In genomic region chr17:50372708-50373556, GRCh38 we compare ENCODE assay signal across 1 cellular context.
TF ChIP-seq lines count a peak whose summit lies in the region.

Gene EME1 (plus strand): TSS chr17:50373229. CDS start chr17:50375209, 1,980 bp downstream.
Gene MRPL27 (minus strand): TSS chr17:50373184. CDS start chr17:50373170, 14 bp downstream.

TF ChIP-seq in HEK293, 187 proteins besides CTCF, POLR2A, EP300 and RAD21 (continued from another document):
- TF ChIP-seq ZNF146 (tag by site-specific recombination; IDR thresholded peaks at IDR 0.05) (no peak), ZNF768 (tag by site-specific recombination; IDR thresholded peaks at IDR 0.05) (no peak), ZNF398 (tag by site-specific recombination; IDR thresholded peaks at IDR 0.05) (no peak), ZNF660 (tag by site-specific recombination; IDR thresholded peaks at IDR 0.05) (peak; percentile 73; the same call in 1 of the 2 replicates), KLF16 (tag by site-specific recombination; IDR thresholded peaks at IDR 0.05) (peak; percentile 85), ZNF600 (tag by site-specific recombination; IDR thresholded peaks at IDR 0.05) (peak; percentile 92), ZNF423 (tag by site-specific recombination; IDR thresholded peaks at IDR 0.05) (no peak), HOXC10 (CRISPR knock-in tag; IDR thresholded peaks at IDR 0.05) (no peak), SCRT2 (tag by site-specific recombination; IDR thresholded peaks at IDR 0.05) (no peak), ZBTB44 (tag by site-specific recombination; IDR thresholded peaks at IDR 0.05) (no peak), ZNF214 (tag by site-specific recombination; IDR thresholded peaks at IDR 0.05; ENCODE audit: borderline replicate concordance) (no peak), ZNF785 (tag by site-specific recombination; IDR thresholded peaks at IDR 0.05) (no peak), ZNF24 (tag by site-specific recombination; IDR thresholded peaks at IDR 0.05) (peak; percentile 87; the same call in 1 of the 2 replicates), KLF17 (tag by site-specific recombination; IDR thresholded peaks at IDR 0.05) (peak; percentile 92), ZNF48 (tag by site-specific recombination; IDR thresholded peaks at IDR 0.05) (no peak), ZNF280D (tag by site-specific recombination; IDR thresholded peaks at IDR 0.05) (0 out of 2 replicates have a peak, but pooled peaks have one; percentile 16), GLIS2 (tag by site-specific recombination; IDR thresholded peaks at IDR 0.05) (no peak), ZFP69B (tag by site-specific recombination; IDR thresholded peaks at IDR 0.05) (peak; percentile 78), ZNF549 (tag by site-specific recombination; IDR thresholded peaks at IDR 0.05) (no peak), ZNF610 (tag by site-specific recombination; IDR thresholded peaks at IDR 0.05; ENCODE audit: borderline replicate concordance) (peak; percentile 79), PRDM4 (tag by site-specific recombination; IDR thresholded peaks at IDR 0.05) (peak; percentile 49; the same call in 1 of the 2 replicates), ZNF362 (tag by site-specific recombination; IDR thresholded peaks at IDR 0.05) (no peak), ZNF140 (tag by site-specific recombination; IDR thresholded peaks at IDR 0.05) (no peak), HIC1 (tag by site-specific recombination; IDR thresholded peaks at IDR 0.05) (no peak), ZNF10 (tag by site-specific recombination; IDR thresholded peaks at IDR 0.05) (peak; percentile 73), KLF8 (tag by site-specific recombination; IDR thresholded peaks at IDR 0.05) (peak; percentile 95), KLF10 (tag by site-specific recombination; IDR thresholded peaks at IDR 0.05) (no peak; the same call in 1 of the 2 replicates), SP7 (tag by site-specific recombination; IDR thresholded peaks at IDR 0.05) (peak; percentile 91), ZNF157 (tag by site-specific recombination; IDR thresholded peaks at IDR 0.05) (no peak; the same call in 1 of the 2 replicates), ZNF266 (tag by site-specific recombination; IDR thresholded peaks at IDR 0.05; ENCODE audit: low read depth) (no peak), ZNF777 (tag by site-specific recombination; IDR thresholded peaks at IDR 0.05; ENCODE audit: borderline replicate concordance) (peak; percentile 17; the same call in 1 of the 2 replicates), ZNF184 (tag by site-specific recombination; IDR thresholded peaks at IDR 0.05) (no peak), ZNF629 (tag by site-specific recombination; IDR thresholded peaks at IDR 0.05) (peak; percentile 95), MYNN (tag by site-specific recombination; IDR thresholded peaks at IDR 0.05; ENCODE audit: borderline replicate concordance) (no peak; the same call in 1 of the 2 replicates), REPIN1 (tag by site-specific recombination; IDR thresholded peaks at IDR 0.05; ENCODE audit: low read depth) (peak; percentile 55; the same call in 1 of the 2 replicates), GLI4 (tag by site-specific recombination; IDR thresholded peaks at IDR 0.05) (no peak), GLIS1 (tag by site-specific recombination; IDR thresholded peaks at IDR 0.05) (no peak), ZNF174 (tag by site-specific recombination; IDR thresholded peaks at IDR 0.05) (no peak), HOXA7 (CRISPR knock-in tag; IDR thresholded peaks at IDR 0.05; ENCODE audit: borderline replicate concordance) (no peak), ZNF692 (tag by site-specific recombination; IDR thresholded peaks at IDR 0.05) (peak; percentile 81; the same call in 1 of the 2 replicates), KLF9 (tag by site-specific recombination; IDR thresholded peaks at IDR 0.05; ENCODE audit: low read depth) (peak; percentile 65), INSM2 (tag by site-specific recombination; IDR thresholded peaks at IDR 0.05) (peak; percentile 87), ZSCAN16 (tag by site-specific recombination; IDR thresholded peaks at IDR 0.05) (peak; percentile 91), ZNF701 (tag by site-specific recombination; IDR thresholded peaks at IDR 0.05) (no peak)
TF ChIP-seq in HEK293: peak in this region for 69.
